ENCODE assay signal across 8 cellular contexts in genomic region chr1:36400825-36401601, GRCh38. TPM values are rescaled to one million over a fixed set of nuclear protein-coding genes. Genes with fewer than 3 reads are reported as not detected.
DNase-seq lines count a peak whose midpoint lies in the region; ATAC-seq, FAIRE-seq and TF ChIP-seq lines count a peak whose summit lies in the region.

No MANE protein-coding gene starts in this region.

- H3K4me3 ChIP-seq in BJ (ENCODE audit: low read depth, low read length) (peak overlapping the region; percentile 5; the same call in 1 of the 2 replicates), liver (ENCODE audit: low read depth in 1 of 3, low read length in 3 of 3) (no peak overlapping the region)

- DNase-seq in BJ (ENCODE audit: low read depth) (no peak), H54 (ENCODE audit: insufficient read length, low spot score) (peak; percentile 67), SKM-1 (lab: John Stamatoyannopoulos, UW; ENCODE audit: unreplicated experiment) (peak; percentile 91), NCI-H1436 treated with DMSO at 0.1 percent for 48 hours (lab: John Stamatoyannopoulos, UW) (no peak)
- peak in 1 of 2 donors; percentile 27 for DNase-seq in central memory CD8-positive, alpha-beta T cell (ENCODE audit: low spot score in 2 of 2)
- peak; percentile 10 to 37 for DNase-seq in stimulated activated CD8-positive, alpha-beta memory T cell treated with anti-CD3 and anti-CD28 coated beads, Interleukin-4, amount 100 ng/mL, for 1 hour (ENCODE audit: low read depth in 2 of 2, low spot score in 1 of 2)

- H3K27ac Mint-ChIP-seq in central memory CD8-positive, alpha-beta T cell (ENCODE audit: low read depth), result peak overlapping the region; percentile 76

- peak overlapping the region; percentile 57 to 65 for H3K27ac ChIP-seq in liver (ENCODE audit: low read depth in 1 of 2, low read length in 2 of 2)

- H3K36me3 Mint-ChIP-seq in central memory CD8-positive, alpha-beta T cell (ENCODE audit: insufficient read depth), result peaks cover 11% of the 10 kb centered on the region

- TF ChIP-seq RAD21 in liver (IDR thresholded peaks at IDR 0.05), result no peak

- WGBS in liver, result 74% methylated on average over 22 of the region's 22 CpGs

- H3K4me3 Mint-ChIP-seq in central memory CD8-positive, alpha-beta T cell, result peak overlapping the region; percentile 49

- no peak for TF ChIP-seq CTCF in BJ (IDR thresholded peaks at IDR 0.05; ENCODE audit: insufficient read depth, low read depth, low read length)
- TF ChIP-seq CTCF in liver (IDR thresholded peaks at IDR 0.05; ENCODE audit: low read depth, low read length, missing input control), result no peak

- no peaks in the 10 kb centered on the region for H3K9me3 ChIP-seq in liver (ENCODE audit: control insufficient read depth in 4 of 4, low read length in 3 of 4)

- TF ChIP-seq POLR2A in H54 (IDR thresholded peaks at IDR 0.05; ENCODE audit: low read depth, low read length), result peak; percentile 53

- FAIRE-seq in H54 (lab: Jason Lieb, UNC), result no peak

- peak; percentile 26 for ATAC-seq in central memory CD8-positive, alpha-beta T cell (replicated peaks; ENCODE audit: extremely low read depth, poor library complexity, severe bottlenecking)
- ATAC-seq in HG02571 (IDR thresholded peaks at IDR 0.05; ENCODE audit: unreplicated experiment), result no peak

- H3K36me3 ChIP-seq in BJ (ENCODE audit: control insufficient read depth, insufficient read depth, low read length) (no peaks in the 10 kb centered on the region), liver (ENCODE audit: control insufficient read depth in 4 of 4, insufficient read depth in 3 of 4, low read depth in 1 of 4, low read length in 3 of 4) (no peaks in the 10 kb centered on the region)

- CTCF ChIA-PET in BJ (lab: Yijun Ruan, JAX), result interaction anchor here (1.1 to 1.5 kb wide), 4 partner anchors 11 to 32 kb away, joined by 3 to 5 read pairs (median 4); no protein-coding TSS in a partner anchor

- H3K27me3 Mint-ChIP-seq in central memory CD8-positive, alpha-beta T cell, result no peaks in the 10 kb centered on the region

- H3K9me3 Mint-ChIP-seq in central memory CD8-positive, alpha-beta T cell, result no peaks in the 10 kb centered on the region

- H3K4me1 Mint-ChIP-seq in central memory CD8-positive, alpha-beta T cell, result peaks cover 25% of the 10 kb centered on the region

- H3K9ac ChIP-seq in liver (ENCODE audit: low read depth in 1 of 2, low read length in 2 of 2), result no peak overlapping the region

- H3K27me3 ChIP-seq in BJ (ENCODE audit: control insufficient read depth, insufficient read depth, low read length) (no peaks in the 10 kb centered on the region), liver (ENCODE audit: control insufficient read depth in 4 of 4, insufficient read depth in 4 of 4, low read length in 3 of 4) (no peaks in the 10 kb centered on the region)

- peaks cover 0 to 14% (median 8%) of the 10 kb centered on the region in 4 donors for H3K4me1 ChIP-seq in liver (ENCODE audit: control insufficient read depth in 4 of 4, insufficient read depth in 4 of 4, low read length in 3 of 4)

- POLR2A ChIA-PET in BJ (lab: Charles Lee), result no interaction called here

TF ChIP-seq in liver, 16 proteins besides CTCF, POLR2A, EP300 and RAD21:
- TF ChIP-seq ATF3 (IDR thresholded peaks at IDR 0.05) (no peak), YY1 (IDR thresholded peaks at IDR 0.05) (no peak), TAF1 (conservative IDR thresholded peaks at IDR 0.05) (peak; percentile 54), HNF4G (IDR thresholded peaks at IDR 0.05) (no peak), REST (IDR thresholded peaks at IDR 0.05) (no peak), GABPA (IDR thresholded peaks at IDR 0.05 in 1 of 2, conservative IDR thresholded peaks at IDR 0.05 in 1 of 2) (peak; percentile 44 to 73), JUND (IDR thresholded peaks at IDR 0.05) (no peak), NR2F2 (IDR thresholded peaks at IDR 0.05) (no peak), FOXA2 (IDR thresholded peaks at IDR 0.05) (no peak), FOXA1 (IDR thresholded peaks at IDR 0.05) (no peak), HNF4A (conservative IDR thresholded peaks at IDR 0.05) (no peak), RXRA (IDR thresholded peaks at IDR 0.05) (no peak), SP1 (IDR thresholded peaks at IDR 0.05) (peak; percentile 16)

RNA-seq across cellular contexts. Expression of gene LSM10, which starts 3.3 kb away (rescaled TPM):
- polyA plus RNA-seq in BJ (2011; rRNA removed) (64.0 and 86.5 TPM in 2 replicates), liver (10 to 100 TPM; 40.2 to 45.2 TPM)
- 15.7 and 30.7 TPM in 2 replicates for polyA minus RNA-seq in BJ (2011; rRNA and poly(A)+ RNA removed)
- total RNA-seq in liver, result 1 to 10 TPM; 6.2 to 8.0 TPM

RNA-seq across cellular contexts. Expression of gene STK40, which starts 15.3 kb away (rescaled TPM):
- polyA plus RNA-seq in BJ (2011; rRNA removed) (19.5 and 29.5 TPM in 2 replicates), liver (10 to 100 TPM; 13.0 to 26.8 TPM)
- 15.2 and 17.5 TPM in 2 replicates for polyA minus RNA-seq in BJ (2011; rRNA and poly(A)+ RNA removed)
- total RNA-seq in liver, result 10 to 100 TPM; 21.6 to 22.3 TPM

RNA-seq across cellular contexts. Expression of gene OSCP1, which starts 49.2 kb away (rescaled TPM):
- polyA plus RNA-seq in BJ (2011; rRNA removed) (9.6 and 11.5 TPM in 2 replicates), liver (1 to 10 TPM; 1.1 to 1.5 TPM)
- polyA minus RNA-seq in BJ (2011; rRNA and poly(A)+ RNA removed), result 8.2 and 11.7 TPM in 2 replicates
- total RNA-seq in liver, result 1 to 10 TPM; 1.5 to 1.7 TPM

Comparison
In these comparisons a context has a peak if more than half of its experiments do, and no peak if none do; other contexts are left out.
1. DNase-seq: peak in H54 (single experiment), SKM-1 (single experiment) and stimulated activated CD8-positive, alpha-beta memory T cell treated with anti-CD3 and anti-CD28 coated beads, Interleukin-4, amount 100 ng/mL, for 1 hour (2 of 2); none in BJ (single experiment) and NCI-H1436 treated with DMSO at 0.1 percent for 48 hours (single experiment).